In genomic region chr12:6178981-6179761, GRCh38 we compare ENCODE assay signal across 12 cellular contexts. TPM values are rescaled to one million over a fixed set of nuclear protein-coding genes. Genes with fewer than 3 reads are reported as not detected.
DNase-seq lines count a peak whose midpoint lies in the region; ATAC-seq and TF ChIP-seq lines count a peak whose summit lies in the region.
"Had no signal": no experiment of that assay in that cellular context is flagged by ENCODE, and none has a peak within 500 bp of the region (broad histone marks: within the 10 kb centered on the region; RNA-seq: fewer than 3 reads in every experiment).

No MANE protein-coding gene starts in this region.

- H3K27ac Mint-ChIP-seq in brain = peak overlapping the region in 4 of 5 experiments; percentile 19 to 74 (median 46)
- no peak overlapping the region for H3K27ac Mint-ChIP-seq in stimulated activated effector memory CD8-positive, alpha-beta T cell treated with anti-CD3 and anti-CD28 coated beads, Interleukin-12 subunit alpha, Interleukin-12 subunit beta, amount 100 ng/mL, for 72 hours
- H3K27ac Mint-ChIP-seq: activated T-cell treated with anti-CD3 and anti-CD28 coated beads, Interleukin-2, amount 50 U/mL, for 72 hours had no signal

- POLR2A ChIA-PET in HEK293 (lab: Yijun Ruan, JAX) = no interaction called here

- H3K27ac ChIP-seq in HEK293 (ENCODE audit: extremely low read depth, low read depth, low read length) (no peak overlapping the region), spleen (peak overlapping the region; percentile 8 to 84 (median 76))

- peaks cover 4% of the 10 kb centered on the region for H3K27me3 Mint-ChIP-seq in brain

- H3K27me3 ChIP-seq in kidney epithelial cell (ENCODE audit: control insufficient read depth, insufficient read depth, low read length) (no peaks in the 10 kb centered on the region), spleen (replicated peaks in 1 of 7) (peaks cover 0 to 10% (median 0%) of the 10 kb centered on the region in 7 donors)

- no peak for DNase-seq in kidney epithelial cell (ENCODE audit: low read depth)
- DNase-seq in spleen = peak; percentile 47
- no peak for DNase-seq in pons (ENCODE audit: low spot score)
- DNase-seq in stimulated activated effector memory CD8-positive, alpha-beta T cell treated with anti-CD3 and anti-CD28 coated beads, Interleukin-12 subunit alpha, Interleukin-12 subunit beta, amount 100 ng/mL, for 72 hours (ENCODE audit: low spot score in 2 of 2) = no peak
- no peak for DNase-seq in effector CD8-positive, alpha-beta T cell (lab: John Stamatoyannopoulos, UW)
- DNase-seq: activated T-cell treated with anti-CD3 and anti-CD28 coated beads, Interleukin-2, amount 50 U/mL, for 72 hours; kidney glomerular epithelial cell; NCI-H1092 treated with DMSO at 0.1 percent for 48 hours had no signal

- ATAC-seq in stimulated activated effector memory CD8-positive, alpha-beta T cell treated with anti-CD3 and anti-CD28 coated beads, Interleukin-12 subunit alpha, Interleukin-12 subunit beta, amount 100 ng/mL, for 72 hours = no peak
- ATAC-seq in HG03565 (IDR thresholded peaks at IDR 0.05; ENCODE audit: unreplicated experiment) = no peak
- ATAC-seq: activated T-cell treated with anti-CD3 and anti-CD28 coated beads, Interleukin-2, amount 50 U/mL, for 72 hours had no signal

- peaks cover 0 to 3% (median 1%) of the 10 kb centered on the region in 5 experiments for H3K9me3 Mint-ChIP-seq in brain
- H3K9me3 Mint-ChIP-seq in stimulated activated effector memory CD8-positive, alpha-beta T cell treated with anti-CD3 and anti-CD28 coated beads, Interleukin-12 subunit alpha, Interleukin-12 subunit beta, amount 100 ng/mL, for 72 hours = no peaks in the 10 kb centered on the region
- H3K9me3 Mint-ChIP-seq: activated T-cell treated with anti-CD3 and anti-CD28 coated beads, Interleukin-2, amount 50 U/mL, for 72 hours had no signal

- H3K4me3 Mint-ChIP-seq in brain = no peak overlapping the region
- no peak overlapping the region for H3K4me3 Mint-ChIP-seq in stimulated activated effector memory CD8-positive, alpha-beta T cell treated with anti-CD3 and anti-CD28 coated beads, Interleukin-12 subunit alpha, Interleukin-12 subunit beta, amount 100 ng/mL, for 72 hours
- H3K4me3 Mint-ChIP-seq: activated T-cell treated with anti-CD3 and anti-CD28 coated beads, Interleukin-2, amount 50 U/mL, for 72 hours had no signal

- intact Hi-C loops in spleen (cut with DNase I; ENCODE audit: low total_unique reads) = no loop called here

- H3K9me3 ChIP-seq in HEK293 (ENCODE audit: control insufficient read depth, insufficient read depth, low read depth, low read length) = no peaks in the 10 kb centered on the region
- H3K9me3 ChIP-seq in spleen = no peaks in the 10 kb centered on the region
- H3K9me3 ChIP-seq: HAP-1 had no signal

- CTCF ChIA-PET in HEK293 (lab: Yijun Ruan, JAX) = interaction anchor here (1.2 kb wide), 1 partner anchor 16 kb away, joined by 6 read pairs; no protein-coding TSS in a partner anchor

- TF ChIP-seq CTCF in HEK293 (tag by site-specific recombination; IDR thresholded peaks at IDR 0.05) (0 out of 2 replicates have a peak, but pooled peaks have one; percentile 21), brain (conservative IDR thresholded peaks at IDR 0.05) (peak in 1 of 2 experiments; percentile 43), kidney epithelial cell (IDR thresholded peaks at IDR 0.05; ENCODE audit: insufficient read depth, low read length, poor library complexity, severe bottlenecking) (peak; percentile 2), spleen (IDR thresholded peaks at IDR 0.05 in 8 of 11, conservative IDR thresholded peaks at IDR 0.05 in 3 of 11) (no peak)

- peaks cover 7% of the 10 kb centered on the region; the same call in 1 of the 2 replicates for H3K4me1 ChIP-seq in HEK293 (ENCODE audit: control insufficient read depth, insufficient read depth, low read length)
- peaks cover 14 to 52% (median 36%) of the 10 kb centered on the region in 6 donors for H3K4me1 ChIP-seq in spleen
- H3K4me1 ChIP-seq: HAP-1 had no signal

- no peak overlapping the region for H3K4me3 ChIP-seq in HEK293 (ENCODE audit: low read depth, low read length)
- H3K4me3 ChIP-seq in kidney epithelial cell (ENCODE audit: low read depth, low read length) = no peak overlapping the region
- H3K4me3 ChIP-seq in spleen = no peak overlapping the region
- H3K4me3 ChIP-seq: HAP-1 had no signal

- H3K36me3 Mint-ChIP-seq in brain = no peaks in the 10 kb centered on the region
- H3K36me3 Mint-ChIP-seq in stimulated activated effector memory CD8-positive, alpha-beta T cell treated with anti-CD3 and anti-CD28 coated beads, Interleukin-12 subunit alpha, Interleukin-12 subunit beta, amount 100 ng/mL, for 72 hours = no peaks in the 10 kb centered on the region

- TF ChIP-seq POLR2A in spleen (IDR thresholded peaks at IDR 0.05) = no peak

- H3K36me3 ChIP-seq in HEK293 (ENCODE audit: control insufficient read depth in 2 of 2, insufficient read depth in 1 of 2, low read length in 2 of 2) (no peaks in the 10 kb centered on the region), kidney epithelial cell (ENCODE audit: control insufficient read depth, insufficient read depth, low read length) (no peaks in the 10 kb centered on the region), spleen (no peaks in the 10 kb centered on the region)
- H3K36me3 ChIP-seq: HAP-1 had no signal

- H3K4me1 Mint-ChIP-seq in brain = peaks cover 10% of the 10 kb centered on the region
- no peaks in the 10 kb centered on the region for H3K4me1 Mint-ChIP-seq in stimulated activated effector memory CD8-positive, alpha-beta T cell treated with anti-CD3 and anti-CD28 coated beads, Interleukin-12 subunit alpha, Interleukin-12 subunit beta, amount 100 ng/mL, for 72 hours

- 65 to 79% (median 73%) methylated on average over 10 of the region's 10 CpGs for WGBS in spleen, 5 donors

TF ChIP-seq in HEK293, 187 proteins besides CTCF, POLR2A, EP300 and RAD21:
- TF ChIP-seq ZNF549 (tag by site-specific recombination; IDR thresholded peaks at IDR 0.05) = no peak
- TF ChIP-seq ZBTB17 (tag by site-specific recombination; IDR thresholded peaks at IDR 0.05) = no peak
- TF ChIP-seq ZNF26 (tag by site-specific recombination; IDR thresholded peaks at IDR 0.05) = no peak
- TF ChIP-seq ZBTB44 (tag by site-specific recombination; IDR thresholded peaks at IDR 0.05) = no peak
- no peak for TF ChIP-seq BCL11B (tag by site-specific recombination; IDR thresholded peaks at IDR 0.05; ENCODE audit: low read depth)
- TF ChIP-seq ZNF223 (tag by site-specific recombination; IDR thresholded peaks at IDR 0.05) = no peak
- no peak for TF ChIP-seq ZNF514 (tag by site-specific recombination; IDR thresholded peaks at IDR 0.05)
- TF ChIP-seq ZNF174 (tag by site-specific recombination; IDR thresholded peaks at IDR 0.05) = no peak
- no peak for TF ChIP-seq ZNF610 (tag by site-specific recombination; IDR thresholded peaks at IDR 0.05; ENCODE audit: borderline replicate concordance)
- no peak for TF ChIP-seq HOXD13 (CRISPR knock-in tag; IDR thresholded peaks at IDR 0.05; ENCODE audit: borderline replicate concordance)
TF ChIP-seq in HEK293: peak in this region for 0.

RNA-seq across cellular contexts. Expression of gene CD9, which starts 21.0 kb away (rescaled TPM):
- 131 TPM for polyA plus RNA-seq in brain (ENCODE audit: insufficient read depth, low read depth, low replicate concordance)
- total RNA-seq in kidney epithelial cell = 241 and 248 TPM in 2 replicates
- 100 to 1,000 TPM in 1 of 7 donors, 10 to 100 TPM in 6; 50.0 to 113 (median 75.7) TPM for total RNA-seq in spleen
- polyA plus RNA-seq in spleen = 10 to 100 TPM; 16.2 to 87.4 (median 50.6) TPM

RNA-seq across cellular contexts. Expression of gene VWF, which starts 54.7 kb away (rescaled TPM):
- polyA plus RNA-seq in brain (ENCODE audit: insufficient read depth, low read depth, low replicate concordance) (144 TPM), spleen (10 to 100 TPM; 12.9 to 38.6 (median 15.5) TPM)
- total RNA-seq in kidney epithelial cell (0.42 and 1.5 TPM in 2 replicates), spleen (100 to 1,000 TPM; 272 to 957 (median 395) TPM)

Comparison
In these comparisons a context has a peak if more than half of its experiments do, and no peak if none do; other contexts are left out.
1. CTCF ChIP-seq: peak in HEK293 (single experiment) and kidney epithelial cell (single experiment); none in spleen (0 of 11).
2. RNA of gene VWF, which starts 54.7 kb away (total RNA-seq): 272 to 957 TPM in spleen; 0.42 to 1.5 TPM in kidney epithelial cell; every median in the first group is over 100 times any median in the second.